20 cellular contexts compared by ENCODE assay signal in genomic region chr2:217845251-217845650, GRCh38.
"Had no signal": no experiment of that assay in that cellular context is flagged by ENCODE, and none has a peak within 500 bp of the region (broad histone marks: within the 10 kb centered on the region; RNA-seq: fewer than 3 reads in every experiment).

No MANE protein-coding gene starts in this region.

- H3K36me3 ChIP-seq: breast epithelium had no signal

- H3K4me1 ChIP-seq: breast epithelium had no signal

- FAIRE-seq: colon had no signal

- ATAC-seq: activated CD4-positive, CD25-positive, alpha-beta regulatory T cell treated with anti-CD3 and anti-CD28 coated beads, Interleukin-2, amount 50 U/mL, for 24 hours; activated T-cell treated with anti-CD3 and anti-CD28 coated beads, Interleukin-2, amount 50 U/mL, for 4 hours; left lung; natural killer cell; SK-N-SH treated with all-trans-retinoic acid at 6 μM for 48 hours; T-cell had no signal

- DNase-seq: activated CD4-positive, alpha-beta T cell treated with anti-CD3 and anti-CD28 coated beads, Interleukin-2, amount 10 ng/mL, durations not matched to agents 7 days and 5 days; activated naive CD4-positive, alpha-beta T cell; activated T-cell treated with anti-CD3 and anti-CD28 coated beads, Interleukin-2, amount 50 U/mL, for 4 hours; adrenal gland; immature natural killer cell; left lung; mammary epithelial cell; natural killer cell; stimulated activated CD4-positive, alpha-beta T cell treated with anti-CD3 and anti-CD28 coated beads, Interleukin-1b, Interleukin-23, amount 100 ng/mL, for 48 hours; T-cell; trophoblast cell had no signal

- H3K9me3 ChIP-seq: adrenal gland, breast epithelium, right atrium auricular region, suprapubic skin had no signal

- H3K27me3 ChIP-seq: adrenal gland, breast epithelium, hepatocyte, left lung, right atrium auricular region, suprapubic skin had no signal

- H3K4me3 ChIP-seq: adrenal gland, breast epithelium, left lung, right atrium auricular region, skin epidermis, suprapubic skin had no signal

- H3K27ac ChIP-seq: hepatocyte, suprapubic skin, VCaP had no signal
